ENCODE assay signal across 20 cellular contexts in genomic region chr2:183157131-183157530, GRCh38. TPM values are rescaled to one million over a fixed set of nuclear protein-coding genes. Genes with fewer than 3 reads are reported as not detected.
DNase-seq lines count a peak whose midpoint lies in the region; ATAC-seq, FAIRE-seq and TF ChIP-seq lines count a peak whose summit lies in the region.
"Had no signal": no experiment of that assay in that cellular context is flagged by ENCODE, and none has a peak within 500 bp of the region (broad histone marks: within the 10 kb centered on the region; RNA-seq: fewer than 3 reads in every experiment).

No MANE protein-coding gene starts in this region.

- H3K27me3 Mint-ChIP-seq in GM23338 (ENCODE audit: insufficient read depth, low read depth, poor library complexity) = peaks cover 4% of the 10 kb centered on the region
- H3K27me3 Mint-ChIP-seq: B cell; CD4-positive, CD25-positive, alpha-beta regulatory T cell had no signal

- dilution Hi-C loops in keratinocyte (cut with MboI; ENCODE audit: extremely low pct_ligation_motif_present, low sequenced_read_pairs) = no loop called here

- no peaks in the 10 kb centered on the region for H3K9me1 ChIP-seq in keratinocyte (ENCODE audit: control insufficient read depth, extremely low read depth, insufficient read depth, low read length)

- H3K27ac Mint-ChIP-seq in GM23338 = peak overlapping the region; percentile 19; the same call in 1 of the 2 replicates
- H3K27ac Mint-ChIP-seq: B cell; CD4-positive, CD25-positive, alpha-beta regulatory T cell; CD8-positive, alpha-beta T cell; HFFc6 had no signal

- ATAC-seq in GM23338 = no peak
- ATAC-seq: CD8-positive, alpha-beta T cell; GM12878 had no signal

- H3K79me2 ChIP-seq in GM23338 (replicated peaks; ENCODE audit: insufficient read depth) = peaks cover 31% of the 10 kb centered on the region
- H3K79me2 ChIP-seq in keratinocyte (ENCODE audit: control insufficient read depth, insufficient read depth, low read length) = no peaks in the 10 kb centered on the region

- peak; percentile 29 for FAIRE-seq in keratinocyte (lab: Jason Lieb, UNC)
- FAIRE-seq: GM12878, H54 had no signal

- no peak overlapping the region for H3K4me3 Mint-ChIP-seq in GM23338
- H3K4me3 Mint-ChIP-seq: B cell; CD4-positive, CD25-positive, alpha-beta regulatory T cell; CD8-positive, alpha-beta T cell; HFFc6 had no signal

- H3K27me3 ChIP-seq in GM23338 (ENCODE audit: insufficient read depth) (no peaks in the 10 kb centered on the region), keratinocyte (ENCODE audit: control insufficient read depth, extremely low read depth, insufficient read depth, low read length) (no peaks in the 10 kb centered on the region)
- H3K27me3 ChIP-seq: BLaER1 had no signal

- H3K9ac ChIP-seq in SK-N-MC (ENCODE audit: insufficient read length) = peak overlapping the region; percentile 4
- H3K9ac ChIP-seq in keratinocyte (ENCODE audit: control insufficient read depth, extremely low read depth, insufficient read depth, low read length) = no peak overlapping the region
- H3K9ac ChIP-seq: BLaER1 had no signal

- TF ChIP-seq CTCF in GM23338 (conservative IDR thresholded peaks at IDR 0.05; ENCODE audit: low read depth in 2 of 2) (no peak), keratinocyte (optimal IDR thresholded peaks at IDR 0.05 in 1 of 3, IDR thresholded peaks at IDR 0.05 in 1 of 3, conservative IDR thresholded peaks at IDR 0.05 in 1 of 3; ENCODE audit: extremely low read depth in 1 of 3, insufficient read depth in 2 of 3, low read length in 3 of 3) (no peak)

- peaks cover 21% of the 10 kb centered on the region; the same call in 2 of the 3 replicates for H3K4me1 Mint-ChIP-seq in GM23338
- H3K4me1 Mint-ChIP-seq: B cell had no signal

- H3F3A ChIP-seq in GM23338 (replicated peaks; ENCODE audit: low read depth) = no peaks in the 10 kb centered on the region

- H3K4me2 ChIP-seq in GM23338 (no peak overlapping the region), keratinocyte (ENCODE audit: control insufficient read depth, extremely low read depth, insufficient read depth, low read depth, low read length) (no peak overlapping the region)
- H3K4me2 ChIP-seq: BLaER1 had no signal

- peaks cover 75% of the 10 kb centered on the region for H3K36me3 Mint-ChIP-seq in GM23338 (ENCODE audit: low read depth)

- H3K9me3 Mint-ChIP-seq in GM23338 = peaks cover 19% of the 10 kb centered on the region; the same call in 2 of the 3 replicates
- H3K9me3 Mint-ChIP-seq: CD8-positive, alpha-beta T cell; HFFc6 had no signal

- no peaks in the 10 kb centered on the region for H3K9me3 ChIP-seq in SK-N-MC (ENCODE audit: low read depth, low read length)
- H3K9me3 ChIP-seq in keratinocyte (ENCODE audit: control insufficient read depth, low read depth, low read length) = no peaks in the 10 kb centered on the region
- H3K9me3 ChIP-seq: Caco-2, HAP-1 had no signal

- H2AFZ ChIP-seq in GM23338 (no peak overlapping the region), keratinocyte (ENCODE audit: control insufficient read depth, low read length) (no peak overlapping the region)

- DNase-seq in GM23338 (ENCODE audit: low spot score) (no peak), SK-N-MC (ENCODE audit: low read depth, low spot score) (no peak), keratinocyte (ENCODE audit: low read depth, low spot score) (no peak), SW 1271 (lab: John Stamatoyannopoulos, UW) (no peak), KBM-7 (no peak), NCI-H524 treated with DMSO at 0.1 percent for 48 hours (lab: John Stamatoyannopoulos, UW) (no peak)
- DNase-seq: Caco-2; CD4-positive, CD25-positive, alpha-beta regulatory T cell; CD8-positive, alpha-beta T cell; DMS153; EL; GDM1; GOT3; HFFc6 had no signal

- peaks cover 19% of the 10 kb centered on the region for H3K36me3 ChIP-seq in GM23338 (ENCODE audit: insufficient read depth)
- H3K36me3 ChIP-seq in SK-N-MC (ENCODE audit: insufficient read depth, low read length) = peaks cover 74% of the 10 kb centered on the region
- peaks cover 2 to 4% of the 10 kb centered on the region in 2 experiments for H3K36me3 ChIP-seq in keratinocyte (ENCODE audit: control insufficient read depth in 2 of 2, extremely low read depth in 1 of 2, insufficient read depth in 2 of 2, low read length in 2 of 2)

- in situ Hi-C loops in KBM-7 (cut with MboI; ENCODE audit: low pct_unique_long_range_greater_than_20kb, low sequenced_read_pairs) = no loop called here

- peaks cover 10% of the 10 kb centered on the region; the same call in 1 of the 2 replicates for H4K20me1 ChIP-seq in GM23338 (replicated peaks; ENCODE audit: insufficient read depth)
- H4K20me1 ChIP-seq in keratinocyte (ENCODE audit: control insufficient read depth, extremely low read depth, insufficient read depth, low read length) = no peaks in the 10 kb centered on the region
- H4K20me1 ChIP-seq: BLaER1 had no signal

- no peak overlapping the region for H3K4me3 ChIP-seq in GM23338
- peak overlapping the region; percentile 54 for H3K4me3 ChIP-seq in SK-N-MC
- no peak overlapping the region for H3K4me3 ChIP-seq in keratinocyte (ENCODE audit: control insufficient read depth in 2 of 3, extremely low read depth in 1 of 3, insufficient read depth in 2 of 3, low read depth in 1 of 3, low read length in 3 of 3)
- H3K4me3 ChIP-seq: BLaER1, GM12878, HAP-1 had no signal

- H3K9me2 ChIP-seq in GM23338 (ENCODE audit: insufficient read depth) = no peaks in the 10 kb centered on the region

- H3K4me1 ChIP-seq in GM23338 (ENCODE audit: insufficient read depth) (peaks cover 34% of the 10 kb centered on the region), keratinocyte (ENCODE audit: control insufficient read depth, extremely low read depth, insufficient read depth, low read length) (no peaks in the 10 kb centered on the region)
- H3K4me1 ChIP-seq: BLaER1, Caco-2 had no signal

- H3K27ac ChIP-seq in GM23338 (ENCODE audit: low read depth) (no peak overlapping the region), SK-N-MC (peak overlapping the region; percentile 95), keratinocyte (ENCODE audit: control insufficient read depth, insufficient read depth, low read length) (no peak overlapping the region)
- H3K27ac ChIP-seq: BLaER1, C4-2B had no signal

TF ChIP-seq in GM23338, 12 proteins besides CTCF, POLR2A, EP300 and RAD21 (continues in another document):
- TF ChIP-seq CREB1 (CRISPR knock-in tag; IDR thresholded peaks at IDR 0.05; ENCODE audit: low read depth) (no peak), NANOG (IDR thresholded peaks at IDR 0.05; ENCODE audit: borderline replicate concordance) (no peak), EZH2phosphoT487 (IDR thresholded peaks at IDR 0.05; ENCODE audit: unreplicated experiment) (no peak), JUNB (IDR thresholded peaks at IDR 0.05; ENCODE audit: unreplicated experiment) (no peak), ZNF114 (CRISPR knock-in tag; IDR thresholded peaks at IDR 0.05) (no peak), ZNF331 (CRISPR knock-in tag; IDR thresholded peaks at IDR 0.05; ENCODE audit: low read depth) (no peak), STAT1 (IDR thresholded peaks at IDR 0.05; ENCODE audit: unreplicated experiment) (no peak)
- TF ChIP-seq, protein P1, sequence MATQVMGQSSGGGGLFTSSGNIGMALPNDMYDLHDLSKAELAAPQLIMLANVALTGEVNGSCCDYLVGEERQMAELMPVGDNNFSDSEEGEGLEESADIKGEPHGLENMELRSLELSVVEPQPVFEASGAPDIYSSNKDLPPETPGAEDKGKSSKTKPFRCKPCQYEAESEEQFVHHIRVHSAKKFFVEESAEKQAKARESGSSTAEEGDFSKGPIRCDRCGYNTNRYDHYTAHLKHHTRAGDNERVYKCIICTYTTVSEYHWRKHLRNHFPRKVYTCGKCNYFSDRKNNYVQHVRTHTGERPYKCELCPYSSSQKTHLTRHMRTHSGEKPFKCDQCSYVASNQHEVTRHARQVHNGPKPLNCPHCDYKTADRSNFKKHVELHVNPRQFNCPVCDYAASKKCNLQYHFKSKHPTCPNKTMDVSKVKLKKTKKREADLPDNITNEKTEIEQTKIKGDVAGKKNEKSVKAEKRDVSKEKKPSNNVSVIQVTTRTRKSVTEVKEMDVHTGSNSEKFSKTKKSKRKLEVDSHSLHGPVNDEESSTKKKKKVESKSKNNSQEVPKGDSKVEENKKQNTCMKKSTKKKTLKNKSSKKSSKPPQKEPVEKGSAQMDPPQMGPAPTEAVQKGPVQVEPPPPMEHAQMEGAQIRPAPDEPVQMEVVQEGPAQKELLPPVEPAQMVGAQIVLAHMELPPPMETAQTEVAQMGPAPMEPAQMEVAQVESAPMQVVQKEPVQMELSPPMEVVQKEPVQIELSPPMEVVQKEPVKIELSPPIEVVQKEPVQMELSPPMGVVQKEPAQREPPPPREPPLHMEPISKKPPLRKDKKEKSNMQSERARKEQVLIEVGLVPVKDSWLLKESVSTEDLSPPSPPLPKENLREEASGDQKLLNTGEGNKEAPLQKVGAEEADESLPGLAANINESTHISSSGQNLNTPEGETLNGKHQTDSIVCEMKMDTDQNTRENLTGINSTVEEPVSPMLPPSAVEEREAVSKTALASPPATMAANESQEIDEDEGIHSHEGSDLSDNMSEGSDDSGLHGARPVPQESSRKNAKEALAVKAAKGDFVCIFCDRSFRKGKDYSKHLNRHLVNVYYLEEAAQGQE (IDR thresholded peaks at IDR 0.05; ENCODE audit: unreplicated experiment) = no peak
- TF ChIP-seq, protein P2, sequence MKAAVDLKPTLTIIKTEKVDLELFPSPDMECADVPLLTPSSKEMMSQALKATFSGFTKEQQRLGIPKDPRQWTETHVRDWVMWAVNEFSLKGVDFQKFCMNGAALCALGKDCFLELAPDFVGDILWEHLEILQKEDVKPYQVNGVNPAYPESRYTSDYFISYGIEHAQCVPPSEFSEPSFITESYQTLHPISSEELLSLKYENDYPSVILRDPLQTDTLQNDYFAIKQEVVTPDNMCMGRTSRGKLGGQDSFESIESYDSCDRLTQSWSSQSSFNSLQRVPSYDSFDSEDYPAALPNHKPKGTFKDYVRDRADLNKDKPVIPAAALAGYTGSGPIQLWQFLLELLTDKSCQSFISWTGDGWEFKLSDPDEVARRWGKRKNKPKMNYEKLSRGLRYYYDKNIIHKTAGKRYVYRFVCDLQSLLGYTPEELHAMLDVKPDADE (IDR thresholded peaks at IDR 0.05) = no peak

RNA-seq across cellular contexts. Expression of gene NUP35, which starts 32.9 kb away (rescaled TPM):
- total RNA-seq in GM23338 (2014; rRNA removed; shearing (Covaris generic)) = 57.4 and 62.4 TPM in 2 replicates
- 49.9 and 65.3 TPM in 2 replicates for polyA plus RNA-seq in GM23338 (2016; fragmentation: Nextera tagmentation; extraction: Ambion mirVana)
- 13.9 to 22.6 TPM (median 15.4 TPM) in 3 replicates for polyA plus RNA-seq in keratinocyte
- polyA plus RNA-seq in keratinocyte (2011; ENCODE audit: low read depth) = 4.4 TPM
- polyA plus RNA-seq in keratinocyte (2011; cell fraction: cytosol; rRNA removed) = 8.5 and 23.3 TPM in 2 replicates
- 13.3 and 15.2 TPM in 2 replicates for polyA plus RNA-seq in keratinocyte (2011; cell fraction: nucleus; rRNA removed)
- polyA plus RNA-seq in keratinocyte (2012; ENCODE audit: low replicate concordance) = 9.1 and 15.7 TPM in 2 replicates
- polyA minus RNA-seq in keratinocyte = 11.7 to 19.7 TPM (median 17.3 TPM) in 3 replicates
- 8.8 TPM for polyA minus RNA-seq in keratinocyte (2011; cell fraction: cytosol; rRNA and poly(A)+ RNA removed)
- 13.6 and 23.8 TPM in 2 replicates for polyA minus RNA-seq in keratinocyte (2011; cell fraction: nucleus; rRNA and poly(A)+ RNA removed)
